29 cellular contexts compared by ENCODE assay signal in genomic region chr5:74254257-74254656, GRCh38.
"Had no signal": no experiment of that assay in that cellular context is flagged by ENCODE, and none has a peak within 500 bp of the region (broad histone marks: within the 10 kb centered on the region; RNA-seq: fewer than 3 reads in every experiment).

No MANE protein-coding gene starts in this region.

- DNase-seq: stimulated activated CD4-positive, alpha-beta T cell treated with anti-CD3 and anti-CD28 coated beads, Interleukin-2, amount 100 ng/mL, for 48 hours; stimulated activated CD4-positive, alpha-beta T cell treated with anti-CD3 and anti-CD28 coated beads, Interleukin-4, amount 100 ng/mL, for 1 hour; stimulated activated CD4-positive, alpha-beta T cell treated with anti-CD3 and anti-CD28 coated beads, Interleukin-4, amount 100 ng/mL, for 24 hours; stimulated activated CD4-positive, alpha-beta T cell treated with anti-CD3 and anti-CD28 coated beads, Interleukin-4, amount 100 ng/mL, for 4 hours; stimulated activated CD8-positive, alpha-beta memory T cell treated with anti-CD3 and anti-CD28 coated beads, Interleukin-4, amount 100 ng/mL, for 48 hours; stimulated activated naive B cell treated with anti-CD40 and anti-IgM and Interleukin-4, amounts not matched to agents 10 μg/mL and 1 μg/mL and 100 μg/mL, for 72 hours; stimulated activated naive CD4-positive, alpha-beta T cell; stimulated activated naive CD4-positive, alpha-beta T cell treated with Interleukin-2 at 50 U/mL for 16 hours; stimulated activated naive CD8-positive, alpha-beta T cell treated with anti-CD3 and anti-CD28 coated beads, Interleukin-15, amount 100 ng/mL, for 72 hours; stimulated activated naive CD8-positive, alpha-beta T cell treated with anti-CD3 and anti-CD28 coated beads, Interleukin-15, Interleukin-2, amounts not matched to agents 100 U/mL and 50 U/mL, for 24 hours; stomach; substantia nigra; testis; thyroid gland; tibial artery; transverse colon; trophoblast cell; upper lobe of left lung; upper lobe of right lung; uterus had no signal

- FAIRE-seq: urothelium cell line had no signal

- H3K4me1 Mint-ChIP-seq: stimulated activated effector memory CD8-positive, alpha-beta T cell treated with anti-CD3 and anti-CD28 coated beads, Interleukin-12 subunit alpha, Interleukin-12 subunit beta, amount 100 ng/mL, for 72 hours; stimulated activated naive CD8-positive, alpha-beta T cell treated with anti-CD3 and anti-CD28 coated beads, Interleukin-15, amount 100 ng/mL, for 72 hours had no signal

- H3K27ac ChIP-seq: stomach, suprapubic skin, testis, thoracic aorta, thyroid gland, tibial artery, tibial nerve, transverse colon, upper lobe of left lung, upper lobe of right lung, uterus, vagina had no signal

- H3K9me3 ChIP-seq: stomach, suprapubic skin, testis, thoracic aorta, thyroid gland, tibial artery, tibial nerve, transverse colon, upper lobe of left lung, upper lobe of right lung, uterus, vagina had no signal

- H3K9me3 Mint-ChIP-seq: stimulated activated effector memory CD8-positive, alpha-beta T cell treated with anti-CD3 and anti-CD28 coated beads, Interleukin-12 subunit alpha, Interleukin-12 subunit beta, amount 100 ng/mL, for 72 hours; stimulated activated memory B cell treated with anti-CD40 and anti-IgM and Interleukin-4, amounts not matched to agents 10 μg/mL and 1 μg/mL and 100 μg/mL, for 72 hours; stimulated activated naive B cell treated with anti-CD40 and anti-IgM and Interleukin-4, amounts not matched to agents 10 μg/mL and 1 μg/mL and 100 μg/mL, for 72 hours; stimulated activated naive CD8-positive, alpha-beta T cell treated with anti-CD3 and anti-CD28 coated beads, Interleukin-15, amount 100 ng/mL, for 72 hours; stimulated activated naive CD8-positive, alpha-beta T cell treated with anti-CD3 and anti-CD28 coated beads, Interleukin-15, Interleukin-2, amounts not matched to agents 100 ng/mL and 50 ng/mL, for 24 hours had no signal

- H3K36me3 ChIP-seq: stomach, suprapubic skin, thoracic aorta, thyroid gland, tibial artery, tibial nerve, transverse colon, upper lobe of left lung, upper lobe of right lung, uterus, vagina had no signal

- H3K27me3 Mint-ChIP-seq: type B pancreatic cell had no signal

- H3K36me3 Mint-ChIP-seq: stimulated activated effector memory CD8-positive, alpha-beta T cell treated with anti-CD3 and anti-CD28 coated beads, Interleukin-12 subunit alpha, Interleukin-12 subunit beta, amount 100 ng/mL, for 72 hours; stimulated activated memory B cell treated with anti-CD40 and anti-IgM and Interleukin-4, amounts not matched to agents 10 μg/mL and 1 μg/mL and 100 μg/mL, for 72 hours; stimulated activated naive B cell treated with anti-CD40 and anti-IgM and Interleukin-4, amounts not matched to agents 10 μg/mL and 1 μg/mL and 100 μg/mL, for 72 hours; type B pancreatic cell had no signal

- H3K4me3 Mint-ChIP-seq: stimulated activated effector memory CD8-positive, alpha-beta T cell treated with anti-CD3 and anti-CD28 coated beads, Interleukin-12 subunit alpha, Interleukin-12 subunit beta, amount 100 ng/mL, for 72 hours; stimulated activated memory B cell treated with anti-CD40 and anti-IgM and Interleukin-4, amounts not matched to agents 10 μg/mL and 1 μg/mL and 100 μg/mL, for 72 hours; stimulated activated naive B cell treated with anti-CD40 and anti-IgM and Interleukin-4, amounts not matched to agents 10 μg/mL and 1 μg/mL and 100 μg/mL, for 72 hours; stimulated activated naive CD8-positive, alpha-beta T cell treated with anti-CD3 and anti-CD28 coated beads, Interleukin-15, amount 100 ng/mL, for 72 hours; stimulated activated naive CD8-positive, alpha-beta T cell treated with anti-CD3 and anti-CD28 coated beads, Interleukin-15, Interleukin-2, amounts not matched to agents 100 ng/mL and 50 ng/mL, for 24 hours; type B pancreatic cell had no signal

- H3K27me3 ChIP-seq: stomach, suprapubic skin, testis, thyroid gland, tibial artery, tibial nerve, transverse colon, upper lobe of left lung, upper lobe of right lung, uterus, vagina had no signal

- H3K27ac Mint-ChIP-seq: stimulated activated effector memory CD8-positive, alpha-beta T cell treated with anti-CD3 and anti-CD28 coated beads, Interleukin-12 subunit alpha, Interleukin-12 subunit beta, amount 100 ng/mL, for 72 hours; stimulated activated memory B cell treated with anti-CD40 and anti-IgM and Interleukin-4, amounts not matched to agents 10 μg/mL and 1 μg/mL and 100 μg/mL, for 72 hours; stimulated activated naive B cell treated with anti-CD40 and anti-IgM and Interleukin-4, amounts not matched to agents 10 μg/mL and 1 μg/mL and 100 μg/mL, for 72 hours; stimulated activated naive CD8-positive, alpha-beta T cell treated with anti-CD3 and anti-CD28 coated beads, Interleukin-15, Interleukin-2, amounts not matched to agents 100 ng/mL and 50 ng/mL, for 24 hours; type B pancreatic cell had no signal

- H3K4me3 ChIP-seq: stomach, suprapubic skin, testis, thoracic aorta, thyroid gland, tibial artery, tibial nerve, transverse colon, upper lobe of left lung, upper lobe of right lung, uterus, vagina had no signal
